20 cellular contexts compared by ENCODE assay signal in genomic region chr11:86606270-86606848, GRCh38.
DNase-seq lines count a peak whose midpoint lies in the region; ATAC-seq and TF ChIP-seq lines count a peak whose summit lies in the region.
"Had no signal": no experiment of that assay in that cellular context is flagged by ENCODE, and none has a peak within 500 bp of the region (broad histone marks: within the 10 kb centered on the region; RNA-seq: fewer than 3 reads in every experiment).

No MANE protein-coding gene starts in this region.

- no peaks in the 10 kb centered on the region for H3K23me2 ChIP-seq in H9 (ENCODE audit: insufficient read length, low read depth, low read length, poor library complexity, severe bottlenecking)

- H3K4me1 Mint-ChIP-seq in H9: peaks cover 25 to 34% of the 10 kb centered on the region in 2 experiments
- H3K4me1 Mint-ChIP-seq in WTC11: peaks cover 26% of the 10 kb centered on the region
- H3K4me1 Mint-ChIP-seq: central memory CD8-positive, alpha-beta T cell; stimulated activated naive B cell treated with anti-CD40 and anti-IgM and Interleukin-4, amounts not matched to agents 10 μg/mL and 1 μg/mL and 100 μg/mL, for 72 hours had no signal

- H3K4me3 Mint-ChIP-seq in H9 (no peak overlapping the region), WTC11 (no peak overlapping the region)
- H3K4me3 Mint-ChIP-seq: activated CD8-positive, alpha-beta T cell treated with anti-CD3 and anti-CD28 coated beads for 36 hours; activated T-cell treated with anti-CD3 and anti-CD28 coated beads, Interleukin-2, amount 50 U/mL, for 72 hours; CD4-positive, alpha-beta T cell; central memory CD8-positive, alpha-beta T cell; effector memory CD8-positive, alpha-beta T cell; stimulated activated naive B cell treated with anti-CD40 and anti-IgM and Interleukin-4, amounts not matched to agents 10 μg/mL and 1 μg/mL and 100 μg/mL, for 72 hours had no signal

- no peak overlapping the region for H3K4me2 ChIP-seq in H9 (ENCODE audit: insufficient read depth, insufficient read length, low read length)
- H3K4me2 ChIP-seq in mesenchymal stem cell (ENCODE audit: low read length, poor library complexity, severe bottlenecking): no peak overlapping the region
- no peak overlapping the region for H3K4me2 ChIP-seq in skeletal muscle satellite cell (ENCODE audit: low read length)
- H3K4me2 ChIP-seq in hepatocyte: no peak overlapping the region

- no peaks in the 10 kb centered on the region for H3K9me2 ChIP-seq in hepatocyte (replicated peaks; ENCODE audit: insufficient read depth)

- no peaks in the 10 kb centered on the region for H3K36me3 Mint-ChIP-seq in H9 (ENCODE audit: insufficient read depth in 1 of 3, low read depth in 3 of 3)
- H3K36me3 Mint-ChIP-seq in WTC11: no peaks in the 10 kb centered on the region; the same call in 1 of the 2 replicates

- no peaks in the 10 kb centered on the region for H3K27me3 Mint-ChIP-seq in H9 (ENCODE audit: low read depth)
- H3K27me3 Mint-ChIP-seq in WTC11 (ENCODE audit: low read depth): no peaks in the 10 kb centered on the region
- H3K27me3 Mint-ChIP-seq: CD4-positive, alpha-beta T cell; central memory CD8-positive, alpha-beta T cell; effector memory CD8-positive, alpha-beta T cell; stimulated activated naive B cell treated with anti-CD40 and anti-IgM and Interleukin-4, amounts not matched to agents 10 μg/mL and 1 μg/mL and 100 μg/mL, for 72 hours had no signal

- H4K91ac ChIP-seq in H9 (ENCODE audit: insufficient read length, low read depth, low read length): no peak overlapping the region
- peak overlapping the region; percentile 43 for H4K91ac ChIP-seq in mesenchymal stem cell (ENCODE audit: low read length)

- H3K4ac ChIP-seq in H9 (ENCODE audit: low read depth, low read length): no peak overlapping the region
- no peak overlapping the region for H3K4ac ChIP-seq in mesenchymal stem cell (ENCODE audit: low read depth in 1 of 2, low read length in 2 of 2)

- no CpG with 5 or more reads among the region's 3 CpGs for WGBS in H9 (ENCODE audit: extremely low coverage, insufficient read length, low lambda C conversion rate)
- 70% methylated on average over 3 of the region's 3 CpGs for WGBS in mesenchymal stem cell
- WGBS in hepatocyte (ENCODE audit: low lambda C conversion rate, missing lambda C conversion rate): 86% methylated on average over 3 of the region's 3 CpGs

- H2BK20ac ChIP-seq in H9 (ENCODE audit: low read depth, low read length, poor library complexity, severe bottlenecking): no peak overlapping the region

- H3K4me1 ChIP-seq in H9 (ENCODE audit: insufficient read depth, low read length) (peaks cover 3% of the 10 kb centered on the region; the same call in 1 of the 2 replicates), mesenchymal stem cell (ENCODE audit: control insufficient read depth, insufficient read depth, low read depth, low read length) (peaks cover 10% of the 10 kb centered on the region), skeletal muscle satellite cell (ENCODE audit: control insufficient read depth, insufficient read depth, low read length) (peaks cover 18% of the 10 kb centered on the region), hepatocyte (ENCODE audit: insufficient read depth) (no peaks in the 10 kb centered on the region)

- no peak overlapping the region for H4K5ac ChIP-seq in H9 (ENCODE audit: insufficient read length, low read depth, low read length)

- POLR2A ChIA-PET in WTC11 (lab: Charles Lee): no interaction called here

- no peak overlapping the region for H3K56ac ChIP-seq in H9 (ENCODE audit: insufficient read length, low read depth, low read length)

- no peak overlapping the region for H2BK15ac ChIP-seq in H9 (ENCODE audit: low read depth, low read length)
- H2BK15ac ChIP-seq in mesenchymal stem cell (ENCODE audit: low read depth, poor library complexity, severe bottlenecking): no peak overlapping the region

- TF ChIP-seq CTCF in H9 (conservative IDR thresholded peaks at IDR 0.05): no peak
- TF ChIP-seq CTCF in WTC11 (IDR thresholded peaks at IDR 0.05): no peak
- no peak for TF ChIP-seq CTCF in hepatocyte (IDR thresholded peaks at IDR 0.05; ENCODE audit: poor library complexity)
- no peak for TF ChIP-seq CTCF in WERI-Rb-1 (IDR thresholded peaks at IDR 0.05; ENCODE audit: low read depth, low read length)

- H3K9me3 ChIP-seq in H9 (ENCODE audit: control insufficient read depth, low read depth, low read length) (no peaks in the 10 kb centered on the region), mesenchymal stem cell (ENCODE audit: control insufficient read depth, low read length) (no peaks in the 10 kb centered on the region), skeletal muscle satellite cell (replicated peaks; ENCODE audit: low read length) (no peaks in the 10 kb centered on the region), hepatocyte (ENCODE audit: low read depth) (no peaks in the 10 kb centered on the region), WERI-Rb-1 (ENCODE audit: severe bottlenecking) (no peaks in the 10 kb centered on the region)
- H3K9me3 ChIP-seq: psoas muscle had no signal

- H3K18ac ChIP-seq in H9 (ENCODE audit: insufficient read length, low read depth, low read length) (no peak overlapping the region), mesenchymal stem cell (ENCODE audit: low read depth in 1 of 2, low read length in 2 of 2) (peak overlapping the region in 1 of 2 experiments; percentile 13)

- H2BK5ac ChIP-seq in H9 (ENCODE audit: insufficient read length, low read length): no peak overlapping the region
- H2BK5ac ChIP-seq in mesenchymal stem cell (ENCODE audit: low read depth, low read length, poor library complexity, severe bottlenecking): no peak overlapping the region

- H3K14ac ChIP-seq in H9 (ENCODE audit: insufficient read depth, low read length) (no peak overlapping the region), mesenchymal stem cell (ENCODE audit: low read length in 2 of 2) (no peak overlapping the region)

- H2BK12ac ChIP-seq in H9 (ENCODE audit: insufficient read length, low read depth, low read length): no peak overlapping the region
- H2BK12ac ChIP-seq in mesenchymal stem cell (ENCODE audit: low read length in 2 of 2): peak overlapping the region; percentile 33 to 92

- no peaks in the 10 kb centered on the region for H3K36me3 ChIP-seq in mesenchymal stem cell (ENCODE audit: control insufficient read depth in 1 of 2, insufficient read depth in 2 of 2, low read depth in 1 of 2, low read length in 2 of 2)
- H3K36me3 ChIP-seq in skeletal muscle satellite cell (ENCODE audit: insufficient read depth, low read length): no peaks in the 10 kb centered on the region
- H3K36me3 ChIP-seq in hepatocyte (replicated peaks; ENCODE audit: insufficient read depth, low read depth): no peaks in the 10 kb centered on the region
- no peaks in the 10 kb centered on the region for H3K36me3 ChIP-seq in WERI-Rb-1

- H3K4me3 ChIP-seq in mesenchymal stem cell (ENCODE audit: insufficient read depth in 1 of 2, low read depth in 1 of 2, low read length in 2 of 2) (no peak overlapping the region), skeletal muscle satellite cell (ENCODE audit: low read length) (no peak overlapping the region), hepatocyte (no peak overlapping the region), WERI-Rb-1 (ENCODE audit: low read depth, low read length) (no peak overlapping the region)
- H3K4me3 ChIP-seq: psoas muscle had no signal

- H3K79me1 ChIP-seq in H9 (ENCODE audit: insufficient read depth, low read depth, low read length, poor library complexity, severe bottlenecking) (no peaks in the 10 kb centered on the region), mesenchymal stem cell (replicated peaks; ENCODE audit: low read length, poor library complexity, severe bottlenecking) (peaks cover 8% of the 10 kb centered on the region)

- no peak overlapping the region for H2AK5ac ChIP-seq in H9 (ENCODE audit: insufficient read length, low read length)
- peak overlapping the region; percentile 85 for H2AK5ac ChIP-seq in mesenchymal stem cell (ENCODE audit: low read length, severe bottlenecking)

- no peak overlapping the region for H4K8ac ChIP-seq in H9 (replicated peaks; ENCODE audit: insufficient read length, low read depth, low read length)
- peak overlapping the region; percentile 47 for H4K8ac ChIP-seq in mesenchymal stem cell (ENCODE audit: low read length)

- no peaks in the 10 kb centered on the region for H3K79me2 ChIP-seq in H9 (ENCODE audit: insufficient read depth, low read length)
- no peaks in the 10 kb centered on the region for H3K79me2 ChIP-seq in hepatocyte

- H3K27ac ChIP-seq in H9 (ENCODE audit: insufficient read length, low read depth, low read length) (no peak overlapping the region), mesenchymal stem cell (ENCODE audit: low read length, poor library complexity, severe bottlenecking) (peak overlapping the region; percentile 65), hepatocyte (no peak overlapping the region), WERI-Rb-1 (no peak overlapping the region)
- H3K27ac ChIP-seq: psoas muscle had no signal

- ATAC-seq in WTC11: no peak; the same call in 1 of the 2 replicates
- no peak for ATAC-seq in GM21515 (IDR thresholded peaks at IDR 0.05; ENCODE audit: unreplicated experiment)
- ATAC-seq: activated CD8-positive, alpha-beta T cell treated with anti-CD3 and anti-CD28 coated beads for 36 hours; activated T-cell treated with anti-CD3 and anti-CD28 coated beads, Interleukin-2, amount 50 U/mL, for 72 hours; effector memory CD8-positive, alpha-beta T cell; psoas muscle; stimulated activated naive B cell treated with anti-CD40 and anti-IgM and Interleukin-4, amounts not matched to agents 10 μg/mL and 1 μg/mL and 100 μg/mL, for 72 hours had no signal

- H3K27ac Mint-ChIP-seq in H9 (peak overlapping the region in 2 of 3 experiments; percentile 24 to 73; a peak in 5 of 7 replicates), WTC11 (peak overlapping the region; percentile 64)
- H3K27ac Mint-ChIP-seq: activated CD8-positive, alpha-beta T cell treated with anti-CD3 and anti-CD28 coated beads for 36 hours; activated T-cell treated with anti-CD3 and anti-CD28 coated beads, Interleukin-2, amount 50 U/mL, for 72 hours; CD4-positive, alpha-beta T cell; effector memory CD8-positive, alpha-beta T cell; stimulated activated naive B cell treated with anti-CD40 and anti-IgM and Interleukin-4, amounts not matched to agents 10 μg/mL and 1 μg/mL and 100 μg/mL, for 72 hours had no signal

- H2AFZ ChIP-seq in H9 (ENCODE audit: low read length): no peak overlapping the region
- H2AFZ ChIP-seq in mesenchymal stem cell (ENCODE audit: low read depth, low read length): no peak overlapping the region
- no peak overlapping the region for H2AFZ ChIP-seq in hepatocyte

- H2BK120ac ChIP-seq in H9 (ENCODE audit: low read depth, low read length, poor library complexity, severe bottlenecking) (no peak overlapping the region), mesenchymal stem cell (ENCODE audit: low read depth, low read length) (peak overlapping the region; percentile 27)

- no peaks in the 10 kb centered on the region for H3K27me3 ChIP-seq in H9 (ENCODE audit: insufficient read depth, low read length)
- H3K27me3 ChIP-seq in mesenchymal stem cell (ENCODE audit: control insufficient read depth in 1 of 2, insufficient read depth in 1 of 2, low read length in 2 of 2): no peaks in the 10 kb centered on the region
- H3K27me3 ChIP-seq in skeletal muscle satellite cell (ENCODE audit: control insufficient read depth, insufficient read depth, low read length): no peaks in the 10 kb centered on the region
- H3K27me3 ChIP-seq in hepatocyte: no peaks in the 10 kb centered on the region
- H3K27me3 ChIP-seq in WERI-Rb-1 (ENCODE audit: insufficient read depth, low read depth, severe bottlenecking): no peaks in the 10 kb centered on the region

- CTCF ChIA-PET in WTC11 (lab: Charles Lee): interaction anchor here (1.0 kb wide), 1 partner anchor 35 kb away, joined by 3 read pairs; no protein-coding TSS in a partner anchor

- no peak overlapping the region for H3T11ph ChIP-seq in H9 (ENCODE audit: low read length)

- H3K23ac ChIP-seq in H9 (ENCODE audit: insufficient read length, low read depth, low read length): no peak overlapping the region
- no peak overlapping the region for H3K23ac ChIP-seq in mesenchymal stem cell (ENCODE audit: low read length in 2 of 2)

- H3K9me3 Mint-ChIP-seq in H9 (peaks cover 2 to 3% of the 10 kb centered on the region in 2 experiments; a peak in 3 of 5 replicates), WTC11 (0 out of 2 replicates have a peak, but pooled peaks cover 3% of the 10 kb centered on the region)
- H3K9me3 Mint-ChIP-seq: activated CD8-positive, alpha-beta T cell treated with anti-CD3 and anti-CD28 coated beads for 36 hours; activated T-cell treated with anti-CD3 and anti-CD28 coated beads, Interleukin-2, amount 50 U/mL, for 72 hours; CD4-positive, alpha-beta T cell; central memory CD8-positive, alpha-beta T cell; effector memory CD8-positive, alpha-beta T cell; stimulated activated naive B cell treated with anti-CD40 and anti-IgM and Interleukin-4, amounts not matched to agents 10 μg/mL and 1 μg/mL and 100 μg/mL, for 72 hours had no signal

- no peaks in the 10 kb centered on the region for H4K20me1 ChIP-seq in H9 (ENCODE audit: control insufficient read depth, insufficient read depth, insufficient read length)
- no peaks in the 10 kb centered on the region for H4K20me1 ChIP-seq in hepatocyte (ENCODE audit: insufficient read depth, poor library complexity, severe bottlenecking)

- DNase-seq in H9 (no peak), WTC11 (ENCODE audit: low spot score) (no peak), mesenchymal stem cell (peak; percentile 72), hepatocyte (ENCODE audit: low spot score) (no peak), cerebellar cortex (ENCODE audit: low spot score) (no peak), WERI-Rb-1 (no peak)
- DNase-seq: activated CD8-positive, alpha-beta T cell treated with anti-CD3 and anti-CD28 coated beads for 36 hours; activated T-cell treated with anti-CD3 and anti-CD28 coated beads, Interleukin-2, amount 50 U/mL, for 72 hours; CD4-positive, alpha-beta T cell; DMS79; effector memory CD8-positive, alpha-beta T cell; hypothalamus; left cardiac atrium; NCI-H1436 treated with DMSO at 0.1 percent for 48 hours; NCI-H82; psoas muscle; stimulated activated naive B cell treated with anti-CD40 and anti-IgM and Interleukin-4, amounts not matched to agents 10 μg/mL and 1 μg/mL and 100 μg/mL, for 72 hours had no signal

- H3K9ac ChIP-seq in H9 (ENCODE audit: extremely low read depth, insufficient read length, low read length) (no peak overlapping the region), mesenchymal stem cell (ENCODE audit: low read length) (peak overlapping the region; percentile 44), skeletal muscle satellite cell (ENCODE audit: low read depth, low read length) (peak overlapping the region; percentile 1)
